Comparison of ENCODE assay signal across 7 cellular contexts in genomic region chr5:132260714-132261615, GRCh38. TPM values are rescaled to one million over a fixed set of nuclear protein-coding genes. Genes with fewer than 3 reads are reported as not detected.
A peak's percentile ranks its signal among the peaks of the same experiment; 100 is the strongest.
DNase-seq lines count a peak whose midpoint lies in the region; ATAC-seq and TF ChIP-seq lines count a peak whose summit lies in the region.

No MANE protein-coding gene starts in this region.

- H3K36me3 ChIP-seq in IMR-90 (ENCODE audit: control insufficient read depth, insufficient read depth, low read length): peaks cover 16% of the 10 kb centered on the region

- peaks cover 59% of the 10 kb centered on the region for H3K9me1 ChIP-seq in IMR-90 (ENCODE audit: insufficient read depth, low read length)

- H3K23ac ChIP-seq in IMR-90 (ENCODE audit: low read depth, low read length): peak overlapping the region; percentile 83; the same call in 1 of the 2 replicates

- H3K4ac ChIP-seq in IMR-90 (ENCODE audit: low read depth, low read length): peak overlapping the region; percentile 90

- peak overlapping the region; percentile 81 for H3K14ac ChIP-seq in IMR-90 (replicated peaks; ENCODE audit: low read depth, low read length)

- no peak for TF ChIP-seq CTCF in IMR-90 (conservative IDR thresholded peaks at IDR 0.05; ENCODE audit: low read depth, low read length)

- 0 out of 2 replicates have a peak, but pooled peaks have one; percentile 4 for TF ChIP-seq RAD21 in IMR-90 (IDR thresholded peaks at IDR 0.05; ENCODE audit: low read length)

- no peak; the same call in 1 of the 2 replicates for TF ChIP-seq POLR2A in IMR-90 (IDR thresholded peaks at IDR 0.05; ENCODE audit: low read depth, low read length)

- peaks cover 24 to 84% of the 10 kb centered on the region in 2 experiments for H3K79me1 ChIP-seq in IMR-90 (ENCODE audit: low read depth in 1 of 2, low read length in 2 of 2)

- H3K18ac ChIP-seq in IMR-90 (ENCODE audit: low read depth, low read length): peak overlapping the region; percentile 32

- peak overlapping the region; percentile 33 for H3K4me3 Mint-ChIP-seq in activated naive CD8-positive, alpha-beta T cell treated with anti-CD3 and anti-CD28 coated beads, Interleukin-2, amount 50 U/mL, for 24 hours

- no peaks in the 10 kb centered on the region for H3K9me3 Mint-ChIP-seq in activated naive CD8-positive, alpha-beta T cell treated with anti-CD3 and anti-CD28 coated beads, Interleukin-2, amount 50 U/mL, for 24 hours

- dilution Hi-C loops in IMR-90 (cut with HindIII; ENCODE audit: low sequenced_read_pairs, unreplicated experiment): no loop called here

- peak overlapping the region; percentile 49 for H2AFZ ChIP-seq in IMR-90 (replicated peaks; ENCODE audit: low read length, poor library complexity)

- H2BK120ac ChIP-seq in IMR-90 (ENCODE audit: low read depth, low read length): peak overlapping the region; percentile 82

- H3K9me3 ChIP-seq in IMR-90 (ENCODE audit: control insufficient read depth, insufficient read depth, low read length): no peaks in the 10 kb centered on the region

- peak overlapping the region; percentile 76 for H4K91ac ChIP-seq in IMR-90 (ENCODE audit: insufficient read depth, low read depth, low read length)

- no peaks in the 10 kb centered on the region for H3K27me3 ChIP-seq in IMR-90 (ENCODE audit: control insufficient read depth, insufficient read depth, low read length)

- H3K27ac ChIP-seq in IMR-90 (ENCODE audit: insufficient read depth, low read length): peak overlapping the region; percentile 65

- peak overlapping the region; percentile 40; the same call in 1 of the 2 replicates for H3K9ac ChIP-seq in IMR-90 (ENCODE audit: low read depth, low read length)

- in situ Hi-C loops in IMR-90 (cut with MboI; ENCODE audit: low sequenced_read_pairs): no loop called here

- peaks cover 15% of the 10 kb centered on the region for H3K27me3 Mint-ChIP-seq in activated naive CD8-positive, alpha-beta T cell treated with anti-CD3 and anti-CD28 coated beads, Interleukin-2, amount 50 U/mL, for 24 hours

- peaks cover 60% of the 10 kb centered on the region for H3K4me1 ChIP-seq in IMR-90 (ENCODE audit: control insufficient read depth, insufficient read depth, low read length)

- H3K36me3 Mint-ChIP-seq in activated naive CD8-positive, alpha-beta T cell treated with anti-CD3 and anti-CD28 coated beads, Interleukin-2, amount 50 U/mL, for 24 hours (ENCODE audit: low read depth): no peaks in the 10 kb centered on the region

- H3K27ac Mint-ChIP-seq in activated naive CD8-positive, alpha-beta T cell treated with anti-CD3 and anti-CD28 coated beads, Interleukin-2, amount 50 U/mL, for 24 hours: peak overlapping the region; percentile 53

- peaks cover 61% of the 10 kb centered on the region for H3K4me1 Mint-ChIP-seq in activated naive CD8-positive, alpha-beta T cell treated with anti-CD3 and anti-CD28 coated beads, Interleukin-2, amount 50 U/mL, for 24 hours

- POLR2A ChIA-PET in IMR-90 (lab: Charles Lee; ENCODE audit: unreplicated experiment): no interaction called here

- intact Hi-C loops in IMR-90 (cut with micrococcal nuclease): no loop called here

- H3K4me2 ChIP-seq in IMR-90 (ENCODE audit: low read depth, low read length): peak overlapping the region; percentile 48

- peak overlapping the region; percentile 90 for H2AK9ac ChIP-seq in IMR-90 (replicated peaks; ENCODE audit: low read depth, low read length, poor library complexity)

- H3K4me3 ChIP-seq in IMR-90 (ENCODE audit: insufficient read depth, low read depth, low read length): no peak overlapping the region

- CTCF ChIA-PET in IMR-90 (lab: Yijun Ruan, JAX): interaction anchor here (0.9 to 1.4 kb wide), 2 partner anchors 12 to 33 kb away, joined by 3 read pairs; partner anchors contain the start of gene SLC22A4

- H2BK20ac ChIP-seq in IMR-90 (ENCODE audit: low read depth, low read length): peak overlapping the region; percentile 44; the same call in 1 of the 2 replicates

- peak overlapping the region in 1 of 2 experiments; percentile 69; a peak in 2 of 4 replicates for H4K8ac ChIP-seq in IMR-90 (ENCODE audit: low read depth in 2 of 2, low read length in 2 of 2)

- H3K56ac ChIP-seq in IMR-90 (ENCODE audit: extremely low read depth, insufficient read depth, low read length): no peak overlapping the region; the same call in 1 of the 2 replicates

- H2AK5ac ChIP-seq in IMR-90 (ENCODE audit: low read depth, low read length): peak overlapping the region; percentile 98

- ATAC-seq in GM19463 (IDR thresholded peaks at IDR 0.05; ENCODE audit: unreplicated experiment): peak; percentile 60
- peak; percentile 1; the same call in 1 of the 2 replicates for ATAC-seq in IMR-90 (ENCODE audit: low read depth)
- ATAC-seq in activated naive CD8-positive, alpha-beta T cell treated with anti-CD3 and anti-CD28 coated beads, Interleukin-2, amount 50 U/mL, for 24 hours: peak; percentile 71

- peaks cover 41% of the 10 kb centered on the region for H4K20me1 ChIP-seq in IMR-90 (ENCODE audit: insufficient read depth, low read length)

- H4K5ac ChIP-seq in IMR-90 (ENCODE audit: low read depth, low read length): peak overlapping the region; percentile 11

- peak; percentile 96 for DNase-seq in IMR-90
- DNase-seq in activated naive CD8-positive, alpha-beta T cell treated with anti-CD3 and anti-CD28 coated beads, Interleukin-2, amount 50 U/mL, for 24 hours: peak; percentile 74
- peak in 32 of 51 donors; percentile 16 to 86 (median 50) for DNase-seq in hypothalamus (lab: John Stamatoyannopoulos, UW)
- peak; percentile 24 for DNase-seq in stimulated activated CD8-positive, alpha-beta memory T cell treated with anti-CD3 and anti-CD28 coated beads, Interleukin-12 subunit alpha, Interleukin-12 subunit beta, amount 100 ng/mL, for 24 hours (ENCODE audit: extremely low read depth)
- DNase-seq in SHP77 treated with DMSO at 0.1 percent for 48 hours (lab: John Stamatoyannopoulos, UW): no peak
- no peak for DNase-seq in NCI-H2171 (lab: John Stamatoyannopoulos, UW)

- peak overlapping the region; percentile 63; the same call in 2 of the 3 replicates for H2BK15ac ChIP-seq in IMR-90 (ENCODE audit: low read depth, low read length)

- peak overlapping the region; percentile 97 for H2BK5ac ChIP-seq in IMR-90 (ENCODE audit: low read depth, low read length, poor library complexity, severe bottlenecking)

- WGBS in IMR-90 (ENCODE audit: extremely low coverage in 2 of 2, insufficient read length in 1 of 2), 2 experiments: no CpG with 5 or more reads among the region's 6 CpGs

- no TSS peak for BruUV-seq in IMR-90 (replicated peaks; lab: Mats Ljungman, UMichigan)

TF ChIP-seq in IMR-90, 13 proteins besides CTCF, POLR2A, EP300 and RAD21:
- TF ChIP-seq, protein P1, sequence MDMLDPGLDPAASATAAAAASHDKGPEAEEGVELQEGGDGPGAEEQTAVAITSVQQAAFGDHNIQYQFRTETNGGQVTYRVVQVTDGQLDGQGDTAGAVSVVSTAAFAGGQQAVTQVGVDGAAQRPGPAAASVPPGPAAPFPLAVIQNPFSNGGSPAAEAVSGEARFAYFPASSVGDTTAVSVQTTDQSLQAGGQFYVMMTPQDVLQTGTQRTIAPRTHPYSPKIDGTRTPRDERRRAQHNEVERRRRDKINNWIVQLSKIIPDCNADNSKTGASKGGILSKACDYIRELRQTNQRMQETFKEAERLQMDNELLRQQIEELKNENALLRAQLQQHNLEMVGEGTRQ (IDR thresholded peaks at IDR 0.05; ENCODE audit: low read depth, low read length): no peak
- TF ChIP-seq FOS (IDR thresholded peaks at IDR 0.05; ENCODE audit: low read depth, low read length): peak; percentile 89
- peak; percentile 32; the same call in 1 of the 2 replicates for TF ChIP-seq NFE2L2 (IDR thresholded peaks at IDR 0.05; ENCODE audit: low read depth, low read length)
- TF ChIP-seq RFX5 (IDR thresholded peaks at IDR 0.05; ENCODE audit: low read depth, low read length): no peak
- peak; percentile 20; the same call in 1 of the 2 replicates for TF ChIP-seq SMC3 (IDR thresholded peaks at IDR 0.05; ENCODE audit: low read depth, low read length)
- 0 out of 2 replicates have a peak, but pooled peaks have one; percentile 50 for TF ChIP-seq MAZ (IDR thresholded peaks at IDR 0.05; ENCODE audit: borderline replicate concordance, low read depth, low read length)

RNA-seq across cellular contexts. Expression of gene PDLIM4, which starts 3.5 kb away (rescaled TPM):
- 61.1 and 97.5 TPM in 2 replicates for total RNA-seq in IMR-90 (2012; rRNA removed)
- 214 and 225 TPM in 2 replicates for polyA plus RNA-seq in IMR-90 (2012; rRNA removed)
- 62.0 and 132 TPM in 2 replicates for polyA plus RNA-seq in IMR-90 (2012; cell fraction: cytosol; rRNA removed)
- 199 and 416 TPM in 2 replicates for polyA plus RNA-seq in IMR-90 (2012; cell fraction: nucleus; rRNA removed; ENCODE audit: low replicate concordance)

RNA-seq across cellular contexts. Expression of gene SLC22A4, which starts 33.2 kb away (rescaled TPM):
- total RNA-seq in IMR-90 (2012; rRNA removed): 2.8 and 3.2 TPM in 2 replicates
- polyA plus RNA-seq in IMR-90 (2012; rRNA removed): 2.5 and 2.6 TPM in 2 replicates
- polyA plus RNA-seq in IMR-90 (2012; cell fraction: cytosol; rRNA removed): 1.2 and 2.1 TPM in 2 replicates
- 7.0 and 12.7 TPM in 2 replicates for polyA plus RNA-seq in IMR-90 (2012; cell fraction: nucleus; rRNA removed; ENCODE audit: low replicate concordance)

RNA-seq across cellular contexts. Expression of gene P4HA2, which starts 33.3 kb away (rescaled TPM):
- 190 and 225 TPM in 2 replicates for total RNA-seq in IMR-90 (2012; rRNA removed)
- 184 and 186 TPM in 2 replicates for polyA plus RNA-seq in IMR-90 (2012; rRNA removed)
- 144 and 191 TPM in 2 replicates for polyA plus RNA-seq in IMR-90 (2012; cell fraction: cytosol; rRNA removed)
- polyA plus RNA-seq in IMR-90 (2012; cell fraction: nucleus; rRNA removed; ENCODE audit: low replicate concordance): 99.1 and 183 TPM in 2 replicates

Comparison
In these comparisons a context has a peak if more than half of its experiments do, and no peak if none do; other contexts are left out.
1. ATAC-seq: peak in every context shown above with its lines; median percentile 71 in activated naive CD8-positive, alpha-beta T cell treated with anti-CD3 and anti-CD28 coated beads, Interleukin-2, amount 50 U/mL, for 24 hours; 60 in GM19463; 1 in IMR-90.
2. DNase-seq: peak in IMR-90 (single experiment), activated naive CD8-positive, alpha-beta T cell treated with anti-CD3 and anti-CD28 coated beads, Interleukin-2, amount 50 U/mL, for 24 hours (single experiment), hypothalamus (32 of 51) and stimulated activated CD8-positive, alpha-beta memory T cell treated with anti-CD3 and anti-CD28 coated beads, Interleukin-12 subunit alpha, Interleukin-12 subunit beta, amount 100 ng/mL, for 24 hours (single experiment); none in SHP77 treated with DMSO at 0.1 percent for 48 hours (single experiment) and NCI-H2171 (single experiment).